Comparison of ENCODE assay signal across 12 cellular contexts in genomic region chr2:230751062-230751461, GRCh38. TPM values are rescaled to one million over a fixed set of nuclear protein-coding genes. Genes with fewer than 3 reads are reported as not detected.
DNase-seq lines count a peak whose midpoint lies in the region; ATAC-seq, FAIRE-seq and TF ChIP-seq lines count a peak whose summit lies in the region.
"Had no signal": no experiment of that assay in that cellular context is flagged by ENCODE, and none has a peak within 500 bp of the region (broad histone marks: within the 10 kb centered on the region; RNA-seq: fewer than 3 reads in every experiment).

No MANE protein-coding gene starts in this region.

- H4K91ac ChIP-seq in neuronal stem cell (ENCODE audit: low read depth, low read length, poor library complexity) = no peak overlapping the region

- no peak overlapping the region for H3K4me2 ChIP-seq in neuronal stem cell (ENCODE audit: insufficient read depth, low read length, poor library complexity, severe bottlenecking)

- no peak overlapping the region for H4K8ac ChIP-seq in neuronal stem cell (ENCODE audit: low read depth, low read length)

- H3K4me3 Mint-ChIP-seq in activated naive CD4-positive, alpha-beta T cell treated with anti-CD3 and anti-CD28 coated beads, Interleukin-2, amount 10 ng/mL, durations not matched to agents 7 days and 5 days = no peak overlapping the region
- H3K4me3 Mint-ChIP-seq in effector memory CD8-positive, alpha-beta T cell = no peak overlapping the region
- no peak overlapping the region for H3K4me3 Mint-ChIP-seq in stimulated activated effector memory CD8-positive, alpha-beta T cell treated with anti-CD3 and anti-CD28 coated beads, Interleukin-12 subunit alpha, Interleukin-12 subunit beta, amount 100 ng/mL, for 72 hours
- H3K4me3 Mint-ChIP-seq: B cell, brain had no signal

- no peak overlapping the region for H3K4ac ChIP-seq in neuronal stem cell (ENCODE audit: low read length)

- H3K23ac ChIP-seq in neuronal stem cell (ENCODE audit: low read depth, low read length, poor library complexity) = no peak overlapping the region

- no peaks in the 10 kb centered on the region for H3K9me3 Mint-ChIP-seq in activated naive CD4-positive, alpha-beta T cell treated with anti-CD3 and anti-CD28 coated beads, Interleukin-2, amount 10 ng/mL, durations not matched to agents 7 days and 5 days
- no peaks in the 10 kb centered on the region for H3K9me3 Mint-ChIP-seq in effector memory CD8-positive, alpha-beta T cell
- H3K9me3 Mint-ChIP-seq in stimulated activated effector memory CD8-positive, alpha-beta T cell treated with anti-CD3 and anti-CD28 coated beads, Interleukin-12 subunit alpha, Interleukin-12 subunit beta, amount 100 ng/mL, for 72 hours = no peaks in the 10 kb centered on the region

- H2AFZ ChIP-seq in neuronal stem cell (ENCODE audit: low read length) = no peak overlapping the region

- peaks cover 1% of the 10 kb centered on the region for H3K79me1 ChIP-seq in neuronal stem cell (ENCODE audit: low read depth, low read length)

- CTCF ChIA-PET in activated naive CD4-positive, alpha-beta T cell treated with anti-CD3 and anti-CD28 coated beads, Interleukin-2, amount 10 ng/mL, durations not matched to agents 7 days and 5 days (lab: Charles Lee) = no interaction called here

- intact Hi-C loops in esophagus muscularis mucosa (cut with DNase I) = no loop called here

- H2BK15ac ChIP-seq in neuronal stem cell (ENCODE audit: low read length) = no peak overlapping the region

- no peak overlapping the region for H3K14ac ChIP-seq in neuronal stem cell (ENCODE audit: low read length)

- no peaks in the 10 kb centered on the region for H3K27me3 Mint-ChIP-seq in activated naive CD4-positive, alpha-beta T cell treated with anti-CD3 and anti-CD28 coated beads, Interleukin-2, amount 10 ng/mL, durations not matched to agents 7 days and 5 days
- no peaks in the 10 kb centered on the region for H3K27me3 Mint-ChIP-seq in effector memory CD8-positive, alpha-beta T cell
- H3K27me3 Mint-ChIP-seq: B cell, brain had no signal

- H3K9ac ChIP-seq in neuronal stem cell (ENCODE audit: low read depth, low read length, poor library complexity) = no peak overlapping the region

- ATAC-seq in effector memory CD8-positive, alpha-beta T cell (replicated peaks) = peak; percentile 56
- ATAC-seq in stimulated activated effector memory CD8-positive, alpha-beta T cell treated with anti-CD3 and anti-CD28 coated beads, Interleukin-12 subunit alpha, Interleukin-12 subunit beta, amount 100 ng/mL, for 72 hours = peak; percentile 97
- no peak for ATAC-seq in GM19395 (IDR thresholded peaks at IDR 0.05; ENCODE audit: unreplicated experiment)

- H3K36me3 Mint-ChIP-seq in activated naive CD4-positive, alpha-beta T cell treated with anti-CD3 and anti-CD28 coated beads, Interleukin-2, amount 10 ng/mL, durations not matched to agents 7 days and 5 days = peaks cover 57% of the 10 kb centered on the region
- H3K36me3 Mint-ChIP-seq in effector memory CD8-positive, alpha-beta T cell (ENCODE audit: insufficient read depth) = peaks cover 5% of the 10 kb centered on the region
- peaks cover 49% of the 10 kb centered on the region for H3K36me3 Mint-ChIP-seq in stimulated activated effector memory CD8-positive, alpha-beta T cell treated with anti-CD3 and anti-CD28 coated beads, Interleukin-12 subunit alpha, Interleukin-12 subunit beta, amount 100 ng/mL, for 72 hours

- H3K36me3 ChIP-seq in neuronal stem cell (replicated peaks in 1 of 2; ENCODE audit: control insufficient read depth in 2 of 2, insufficient read depth in 2 of 2, low read length in 2 of 2) (peaks cover 0 to 5% of the 10 kb centered on the region in 2 donors), esophagus muscularis mucosa (no peaks in the 10 kb centered on the region)

- TF ChIP-seq CTCF in esophagus muscularis mucosa (IDR thresholded peaks at IDR 0.05) = no peak

- TF ChIP-seq POLR2A in esophagus muscularis mucosa (IDR thresholded peaks at IDR 0.05; ENCODE audit: low read depth) = no peak

- no CpG with 5 or more reads among the region's 3 CpGs for WGBS in neuronal stem cell (ENCODE audit: extremely low coverage in 2 of 2, insufficient read length in 2 of 2, insufficient replicate concordance in 1 of 2), 2 donors
- 64% methylated on average over 3 of the region's 3 CpGs for WGBS in esophagus muscularis mucosa

- no peaks in the 10 kb centered on the region for H3K4me1 ChIP-seq in neuronal stem cell (ENCODE audit: control insufficient read depth in 2 of 2, insufficient read depth in 1 of 2, low read depth in 1 of 2, low read length in 2 of 2)
- H3K4me1 ChIP-seq in esophagus muscularis mucosa = peaks cover 18 to 44% (median 26%) of the 10 kb centered on the region in 4 donors

- no peak overlapping the region for H2BK5ac ChIP-seq in neuronal stem cell (ENCODE audit: low read length)

- TF ChIP-seq EP300 in esophagus muscularis mucosa (IDR thresholded peaks at IDR 0.05) = no peak

- H2BK120ac ChIP-seq in neuronal stem cell (ENCODE audit: low read depth, low read length) = no peak overlapping the region

- DNase-seq in activated naive CD4-positive, alpha-beta T cell treated with anti-CD3 and anti-CD28 coated beads, Interleukin-2, amount 10 ng/mL, durations not matched to agents 7 days and 5 days = no peak
- no peak for DNase-seq in activated naive CD4-positive, alpha-beta T cell (lab: John Stamatoyannopoulos, UW)
- no peak for DNase-seq in HTR-8/SVneo (ENCODE audit: insufficient read length, low spot score)
- no peak for DNase-seq in effector memory CD8-positive, alpha-beta T cell
- no peak for DNase-seq in stimulated activated effector memory CD8-positive, alpha-beta T cell treated with anti-CD3 and anti-CD28 coated beads, Interleukin-12 subunit alpha, Interleukin-12 subunit beta, amount 100 ng/mL, for 72 hours (ENCODE audit: low spot score in 2 of 2)
- no peak for DNase-seq in neuronal stem cell (ENCODE audit: low spot score)
- no peak for DNase-seq in esophagus muscularis mucosa (ENCODE audit: extremely low spot score)
- DNase-seq: NCI-H2081 treated with DMSO at 0.1 percent for 48 hours had no signal

- peak overlapping the region; percentile 50 for H3K27ac Mint-ChIP-seq in activated naive CD4-positive, alpha-beta T cell treated with anti-CD3 and anti-CD28 coated beads, Interleukin-2, amount 10 ng/mL, durations not matched to agents 7 days and 5 days
- peak overlapping the region in 1 of 2 donors; percentile 26 for H3K27ac Mint-ChIP-seq in effector memory CD8-positive, alpha-beta T cell
- peak overlapping the region; percentile 84 for H3K27ac Mint-ChIP-seq in stimulated activated effector memory CD8-positive, alpha-beta T cell treated with anti-CD3 and anti-CD28 coated beads, Interleukin-12 subunit alpha, Interleukin-12 subunit beta, amount 100 ng/mL, for 72 hours
- H3K27ac Mint-ChIP-seq: B cell, brain had no signal

- H2BK12ac ChIP-seq in neuronal stem cell (ENCODE audit: low read length) = no peak overlapping the region

- FAIRE-seq in HTR-8/SVneo (lab: Jason Lieb, UNC) = peak; percentile 4
- FAIRE-seq: islet of Langerhans had no signal

- H3K27ac ChIP-seq in neuronal stem cell (replicated peaks; ENCODE audit: low read length) (no peak overlapping the region), esophagus muscularis mucosa (replicated peaks in 1 of 4) (no peak overlapping the region)

- H3K4me3 ChIP-seq in neuronal stem cell (ENCODE audit: low read length in 2 of 2) = no peak overlapping the region
- H3K4me3 ChIP-seq in esophagus muscularis mucosa = no peak overlapping the region

- H3K4me1 Mint-ChIP-seq in activated naive CD4-positive, alpha-beta T cell treated with anti-CD3 and anti-CD28 coated beads, Interleukin-2, amount 10 ng/mL, durations not matched to agents 7 days and 5 days = peaks cover 65% of the 10 kb centered on the region
- peaks cover 59 to 84% of the 10 kb centered on the region in 2 donors for H3K4me1 Mint-ChIP-seq in effector memory CD8-positive, alpha-beta T cell (ENCODE audit: low read depth in 2 of 2)
- peaks cover 72% of the 10 kb centered on the region for H3K4me1 Mint-ChIP-seq in stimulated activated effector memory CD8-positive, alpha-beta T cell treated with anti-CD3 and anti-CD28 coated beads, Interleukin-12 subunit alpha, Interleukin-12 subunit beta, amount 100 ng/mL, for 72 hours

- H3K9me3 ChIP-seq in neuronal stem cell (replicated peaks in 1 of 2; ENCODE audit: control insufficient read depth in 2 of 2, insufficient read depth in 1 of 2, low read depth in 1 of 2, low read length in 2 of 2) (peaks cover 0 to 7% of the 10 kb centered on the region in 2 donors), esophagus muscularis mucosa (no peaks in the 10 kb centered on the region)

- H3K18ac ChIP-seq in neuronal stem cell (ENCODE audit: low read length) = no peak overlapping the region

- H3K27me3 ChIP-seq in neuronal stem cell (ENCODE audit: control insufficient read depth in 3 of 3, insufficient read depth in 3 of 3, low read depth in 1 of 3, low read length in 3 of 3) = no peaks in the 10 kb centered on the region
- H3K27me3 ChIP-seq in esophagus muscularis mucosa = no peaks in the 10 kb centered on the region

- H2AK5ac ChIP-seq in neuronal stem cell (ENCODE audit: low read depth, low read length) = no peak overlapping the region

RNA-seq across cellular contexts. Expression of gene CAB39, which starts 38.4 kb away (rescaled TPM):
- 26.9 TPM for polyA plus RNA-seq in neuronal stem cell (2013, experiment 1 of 2)
- polyA plus RNA-seq in neuronal stem cell (2013, experiment 2 of 2) = 26.4 TPM
- 100 to 1,000 TPM in 1 of 4 donors, 10 to 100 TPM in 3; 73.6 to 105 (median 83.9) TPM for total RNA-seq in esophagus muscularis mucosa
